8 cellular contexts compared by ENCODE assay signal in the genomic region with DNA sequence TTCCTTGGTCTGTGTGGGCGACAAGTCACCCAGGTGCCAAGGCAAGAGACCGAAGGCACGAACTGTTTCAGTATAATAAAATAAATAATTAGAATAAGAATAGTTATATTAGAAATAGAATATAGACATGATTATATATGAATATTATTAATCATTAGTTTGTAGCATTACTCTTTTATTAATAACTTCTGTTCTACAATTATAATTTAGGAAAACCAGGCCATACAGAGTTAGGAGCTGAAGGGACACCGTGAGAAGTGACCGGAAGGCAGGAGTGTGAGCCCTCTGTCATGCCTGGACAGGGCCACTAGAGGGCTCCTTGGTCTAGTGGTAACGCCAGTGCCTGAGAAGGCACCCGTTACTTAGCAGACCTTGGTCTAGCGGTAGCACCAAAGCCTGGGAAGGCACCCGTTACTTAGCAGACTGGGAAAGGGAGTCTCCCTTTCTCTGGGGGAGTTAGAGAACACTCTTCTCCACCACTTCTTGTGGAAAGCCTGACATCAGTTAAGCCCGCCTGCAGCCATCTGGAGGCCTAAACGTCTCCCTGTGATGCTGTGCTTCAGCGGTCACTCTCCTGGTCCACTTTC. TPM values are rescaled to one million over a fixed set of nuclear protein-coding genes. Genes with fewer than 3 reads are reported as not detected.
DNase-seq lines count a peak whose midpoint lies in the region; FAIRE-seq and TF ChIP-seq lines count a peak whose summit lies in the region.
"Not testable (repeated sequence)": the region's sequence is repeated elsewhere in the genome, so short reads cannot be mapped to it uniquely, and the experiment has no call there.

No MANE protein-coding gene starts in this region.

- H3K9me3 Mint-ChIP-seq in activated CD4-positive, alpha-beta memory T cell treated with anti-CD3 and anti-CD28 coated beads for 36 hours = peaks cover 13% of the 10 kb centered on the region

- not testable (repeated sequence) for H3K27me3 ChIP-seq in Loucy (ENCODE audit: insufficient read depth, low read length, poor library complexity, severe bottlenecking); OCI-LY1 (ENCODE audit: insufficient read depth, low read length); uterus

- not testable (repeated sequence) for H3K9ac ChIP-seq in Loucy (ENCODE audit: low read depth, low read length, poor library complexity, severe bottlenecking); OCI-LY1 (ENCODE audit: low read length)

- DNase-seq in activated CD4-positive, alpha-beta memory T cell treated with anti-CD3 and anti-CD28 coated beads for 36 hours = peak; percentile 66
- DNase-seq in dedifferentiated amniotic fluid mesenchymal stem cell (ENCODE audit: extremely low spot score) = peak; percentile 74
- peak; percentile 69 for DNase-seq in iris pigment epithelial cell (ENCODE audit: low read depth)
- DNase-seq in renal cortical epithelial cell (ENCODE audit: low read depth) = peak; percentile 65
- peak; percentile 81 to 85 for DNase-seq in uterus

- H3K36me3 Mint-ChIP-seq in activated CD4-positive, alpha-beta memory T cell treated with anti-CD3 and anti-CD28 coated beads for 36 hours = not testable (repeated sequence)

- not testable (repeated sequence) for H3F3A ChIP-seq in Loucy (ENCODE audit: low read depth); OCI-LY1 (ENCODE audit: insufficient read depth, low read length)

- TF ChIP-seq POLR2A in uterus (IDR thresholded peaks at IDR 0.05) = not testable (repeated sequence)

- not testable (repeated sequence) for H3K27ac Mint-ChIP-seq in activated CD4-positive, alpha-beta memory T cell treated with anti-CD3 and anti-CD28 coated beads for 36 hours

- not testable (repeated sequence) for H3K4me2 ChIP-seq in Loucy (ENCODE audit: low read depth, low read length, poor library complexity, severe bottlenecking); OCI-LY1 (ENCODE audit: low read length)

- H3K79me2 ChIP-seq in Loucy (ENCODE audit: insufficient read depth, low read length); OCI-LY1 (ENCODE audit: insufficient read depth, low read length): not testable (repeated sequence)

- H3K9me2 ChIP-seq in Loucy (replicated peaks; ENCODE audit: low read depth, low read length); OCI-LY1 (ENCODE audit: low read depth, low read length): not testable (repeated sequence)

- TF ChIP-seq CTCF in Loucy (conservative IDR thresholded peaks at IDR 0.05; ENCODE audit: low read length) (peak; percentile 63), OCI-LY1 (IDR thresholded peaks at IDR 0.05; ENCODE audit: low read length) (peak; percentile 61), uterus (IDR thresholded peaks at IDR 0.05) (peak; percentile 82 to 93 (median 90))

- not testable (repeated sequence) for H3K4me1 ChIP-seq in Loucy (ENCODE audit: insufficient read depth, low read length, poor library complexity, severe bottlenecking); OCI-LY1 (ENCODE audit: insufficient read depth, low read length, severe bottlenecking); uterus

- not testable (repeated sequence) for H3K9me3 ChIP-seq in Loucy (ENCODE audit: insufficient read depth, low read depth, low read length); OCI-LY1 (ENCODE audit: low read length); uterus

- CTCF ChIA-PET in activated CD4-positive, alpha-beta memory T cell treated with anti-CD3 and anti-CD28 coated beads for 36 hours (lab: Charles Lee) = interaction anchor here (0.6 to 1.8 kb wide), 3 partner anchors 14 to 72 kb away, joined by 3 to 9 read pairs (median 5); no protein-coding TSS in a partner anchor

- H3K27me3 Mint-ChIP-seq in activated CD4-positive, alpha-beta memory T cell treated with anti-CD3 and anti-CD28 coated beads for 36 hours = peaks cover 26% of the 10 kb centered on the region

- FAIRE-seq in G401.6 (lab: Jason Lieb, UNC) = peak; percentile 99

- intact Hi-C loops in activated CD4-positive, alpha-beta memory T cell treated with anti-CD3 and anti-CD28 coated beads for 36 hours (cut with micrococcal nuclease); uterus (cut with DNase I; ENCODE audit: low total_unique reads): not testable (repeated sequence)

- not testable (repeated sequence) for H3K4me1 Mint-ChIP-seq in activated CD4-positive, alpha-beta memory T cell treated with anti-CD3 and anti-CD28 coated beads for 36 hours (ENCODE audit: low read depth)

- not testable (repeated sequence) for H3K4me3 Mint-ChIP-seq in activated CD4-positive, alpha-beta memory T cell treated with anti-CD3 and anti-CD28 coated beads for 36 hours

- H4K20me1 ChIP-seq in Loucy (ENCODE audit: insufficient read depth, low read length, poor library complexity, severe bottlenecking); OCI-LY1 (ENCODE audit: insufficient read depth, low read length): not testable (repeated sequence)

- H3K27ac ChIP-seq in OCI-LY1 (ENCODE audit: low read depth, low read length, poor library complexity, severe bottlenecking) = not testable (repeated sequence)
- peak overlapping the region; percentile 47 to 71 for H3K27ac ChIP-seq in uterus

- not testable (repeated sequence) for H2AFZ ChIP-seq in Loucy (ENCODE audit: low read length); OCI-LY1 (ENCODE audit: low read length)

- POLR2A ChIA-PET in activated CD4-positive, alpha-beta memory T cell treated with anti-CD3 and anti-CD28 coated beads for 36 hours (lab: Charles Lee) = not testable (repeated sequence)

- not testable (repeated sequence) for H3K36me3 ChIP-seq in Loucy (ENCODE audit: insufficient read depth, low read length); OCI-LY1 (ENCODE audit: insufficient read depth, low read length); uterus

- H3K4me3 ChIP-seq in Loucy (ENCODE audit: low read length, poor library complexity, severe bottlenecking); OCI-LY1 (ENCODE audit: low read depth, low read length, poor library complexity, severe bottlenecking): not testable (repeated sequence)
- peak overlapping the region; percentile 17 to 27 for H3K4me3 ChIP-seq in uterus

RNA-seq across cellular contexts. Expression of a gene that starts 16.6 kb away (rescaled TPM):
- total RNA-seq in activated CD4-positive, alpha-beta memory T cell treated with anti-CD3 and anti-CD28 coated beads for 36 hours = not detected
- total RNA-seq in renal cortical epithelial cell (under 0.01 TPM in 1 of 2 replicates, not detected in the other), uterus (1 to 10 TPM in 1 of 4 donors, under 1 TPM in 1, not detected in 2; 0.06 to 3.6 TPM)

RNA-seq across cellular contexts. Expression of a gene that starts 54.0 kb away (rescaled TPM):
- 10 to 100 TPM; 32.1 to 33.2 TPM for total RNA-seq in activated CD4-positive, alpha-beta memory T cell treated with anti-CD3 and anti-CD28 coated beads for 36 hours
- 85.1 and 90.1 TPM in 2 replicates for total RNA-seq in renal cortical epithelial cell
- 10 to 100 TPM; 25.9 to 77.4 (median 65.2) TPM for total RNA-seq in uterus
